In genomic region chr19:20051841-20052768, GRCh38 we compare ENCODE assay signal across 8 cellular contexts. TPM values are rescaled to one million over a fixed set of nuclear protein-coding genes. Genes with fewer than 3 reads are reported as not detected.
DNase-seq lines count a peak whose midpoint lies in the region; ATAC-seq and TF ChIP-seq lines count a peak whose summit lies in the region.

No MANE protein-coding gene starts in this region.

- H3K9me3 ChIP-seq in duodenal mucosa (ENCODE audit: control insufficient read depth in 1 of 2, low read length in 2 of 2) (peaks cover 0 to 2% of the 10 kb centered on the region in 2 donors), liver (ENCODE audit: control insufficient read depth in 4 of 4, low read length in 3 of 4) (peaks cover 0 to 2% (median 2%) of the 10 kb centered on the region in 4 donors)

- peak overlapping the region; percentile 52 to 54 for H3K9ac ChIP-seq in duodenal mucosa (ENCODE audit: low read depth in 1 of 2, low read length in 2 of 2)
- peak overlapping the region; percentile 35 to 77 for H3K9ac ChIP-seq in liver (ENCODE audit: low read depth in 1 of 2, low read length in 2 of 2)

- H3K27me3 ChIP-seq in duodenal mucosa (ENCODE audit: control insufficient read depth in 1 of 2, insufficient read depth in 2 of 2, low read length in 2 of 2) = no peaks in the 10 kb centered on the region
- H3K27me3 ChIP-seq in liver (ENCODE audit: control insufficient read depth in 4 of 4, insufficient read depth in 4 of 4, low read length in 3 of 4) = no peaks in the 10 kb centered on the region

- TF ChIP-seq RAD21 in liver (IDR thresholded peaks at IDR 0.05) = peak in 1 of 2 donors; percentile 40

- under 1% methylated on average over 43 of the region's 43 CpGs for WGBS in liver

- DNase-seq in NCI-H2196 (lab: John Stamatoyannopoulos, UW; ENCODE audit: unreplicated experiment) (peak; percentile 88), LoVo (ENCODE audit: low spot score) (no peak)
- DNase-seq in activated CD4-positive, alpha-beta T cell treated with anti-CD3 and anti-CD28 coated beads, Interleukin-2, amount 50 U/mL, for 48 hours = peak; percentile 77 to 84
- peak; percentile 52 to 54 for DNase-seq in stimulated activated CD4-positive, alpha-beta T cell treated with anti-CD3 and anti-CD28 coated beads, Interleukin-2, amount 100 ng/mL, for 48 hours

- H3K4me3 ChIP-seq in duodenal mucosa (ENCODE audit: low read depth in 1 of 2, low read length in 2 of 2) (peak overlapping the region; percentile 96), liver (ENCODE audit: low read depth in 1 of 3, low read length in 3 of 3) (peak overlapping the region; percentile 67 to 92 (median 91))

- H3K27ac ChIP-seq in duodenal mucosa (ENCODE audit: low read depth, low read length) (peak overlapping the region; percentile 17), liver (ENCODE audit: low read depth in 1 of 2, low read length in 2 of 2) (peak overlapping the region; percentile 59 to 72)

- H3K4me1 ChIP-seq in duodenal mucosa (ENCODE audit: control insufficient read depth in 1 of 2, insufficient read depth in 2 of 2, low read length in 2 of 2) = peaks cover 5 to 6% of the 10 kb centered on the region in 2 donors
- peaks cover 0 to 12% (median 2%) of the 10 kb centered on the region in 4 donors for H3K4me1 ChIP-seq in liver (ENCODE audit: control insufficient read depth in 4 of 4, insufficient read depth in 4 of 4, low read length in 3 of 4)

- no peaks in the 10 kb centered on the region for H3K36me3 ChIP-seq in duodenal mucosa (ENCODE audit: control insufficient read depth in 1 of 2, insufficient read depth in 2 of 2, low read length in 2 of 2)
- no peaks in the 10 kb centered on the region for H3K36me3 ChIP-seq in liver (ENCODE audit: control insufficient read depth in 4 of 4, insufficient read depth in 3 of 4, low read depth in 1 of 4, low read length in 3 of 4)

- no peak for TF ChIP-seq CTCF in liver (IDR thresholded peaks at IDR 0.05; ENCODE audit: low read depth, low read length, missing input control)

- peak; percentile 81 for ATAC-seq in GM18499 (IDR thresholded peaks at IDR 0.05; ENCODE audit: insufficient read depth, unreplicated experiment)
- peak; percentile 81 for ATAC-seq in HG02981 (IDR thresholded peaks at IDR 0.05; ENCODE audit: unreplicated experiment)

TF ChIP-seq in liver, 16 proteins besides CTCF, POLR2A, EP300 and RAD21:
- peak; percentile 90 for TF ChIP-seq SP1 (IDR thresholded peaks at IDR 0.05)
- peak; percentile 79 for TF ChIP-seq ZBTB33 (IDR thresholded peaks at IDR 0.05)
- peak in 1 of 2 donors; percentile 89 for TF ChIP-seq GABPA (IDR thresholded peaks at IDR 0.05 in 1 of 2, conservative IDR thresholded peaks at IDR 0.05 in 1 of 2)
- peak; percentile 65 for TF ChIP-seq REST (IDR thresholded peaks at IDR 0.05)
- peak in 1 of 2 donors; percentile 45 for TF ChIP-seq HNF4A (conservative IDR thresholded peaks at IDR 0.05)
- no peak for TF ChIP-seq FOXA2 (IDR thresholded peaks at IDR 0.05)
- TF ChIP-seq ATF3 (IDR thresholded peaks at IDR 0.05) = no peak
- no peak for TF ChIP-seq FOXA1 (IDR thresholded peaks at IDR 0.05)
- peak; percentile 89 for TF ChIP-seq TAF1 (conservative IDR thresholded peaks at IDR 0.05)
- TF ChIP-seq RXRA (IDR thresholded peaks at IDR 0.05) = peak; percentile 50 to 60
- no peak for TF ChIP-seq HNF4G (IDR thresholded peaks at IDR 0.05)
- TF ChIP-seq NR2F2 (IDR thresholded peaks at IDR 0.05) = peak; percentile 49
- peak; percentile 65 for TF ChIP-seq MAX (IDR thresholded peaks at IDR 0.05)
- no peak for TF ChIP-seq EGR1 (IDR thresholded peaks at IDR 0.05; ENCODE audit: low read depth in 2 of 2)
- TF ChIP-seq JUND (IDR thresholded peaks at IDR 0.05) = no peak
- peak; percentile 93 for TF ChIP-seq YY1 (IDR thresholded peaks at IDR 0.05)

RNA-seq across cellular contexts. Expression of gene ZNF682, which starts 12.8 kb away (rescaled TPM):
- 1 to 10 TPM; 2.1 to 5.2 TPM for total RNA-seq in liver
- polyA plus RNA-seq in liver = 1 to 10 TPM; 1.3 to 2.2 TPM

RNA-seq across cellular contexts. Expression of gene ZNF90, which starts 25.7 kb away (rescaled TPM):
- 1 to 10 TPM in 1 of 2 donors, under 1 TPM in 1; 0.17 to 1.8 TPM for total RNA-seq in liver
- under 1 TPM; 0.13 to 0.17 TPM for polyA plus RNA-seq in liver
